Comparison of ENCODE assay signal across 17 cellular contexts in the genomic region with DNA sequence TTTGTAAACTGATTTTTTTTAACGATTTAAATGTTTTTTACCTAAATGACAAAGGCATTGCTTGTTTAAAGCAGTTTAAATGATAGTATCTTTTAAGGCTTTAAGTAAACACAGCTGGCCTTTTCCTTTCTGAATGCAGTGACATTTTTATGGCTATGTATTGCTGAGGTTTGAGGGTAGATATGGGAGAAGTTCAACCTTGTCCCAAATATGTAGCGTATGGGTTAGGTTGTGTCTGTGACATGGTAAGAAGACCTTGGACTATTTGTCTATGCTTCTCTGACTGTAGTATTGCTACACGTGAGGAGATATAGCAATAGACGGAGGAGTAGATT.
"Had no signal": no experiment of that assay in that cellular context is flagged by ENCODE, and none has a peak within 500 bp of the region (broad histone marks: within the 10 kb centered on the region; RNA-seq: fewer than 3 reads in every experiment).

No MANE protein-coding gene starts in this region.

- H3K9me3 Mint-ChIP-seq: activated naive CD4-positive, alpha-beta T cell treated with anti-CD3 and anti-CD28 coated beads for 36 hours; activated naive CD8-positive, alpha-beta T cell treated with anti-CD3 and anti-CD28 coated beads, Interleukin-2, amount 50 U/mL, for 24 hours; naive thymus-derived CD8-positive, alpha-beta T cell; T-helper 2 cell treated with Interferon-gamma antibody and Interleukin-4, amounts not matched to agents 5 μg/mL and 100 μg/mL, for 36 hours; type B pancreatic cell had no signal

- DNase-seq: activated CD4-positive, alpha-beta T cell treated with anti-CD3 and anti-CD28 coated beads, Interleukin-2, amount 50 U/mL, for 1 hour; activated naive CD4-positive, alpha-beta T cell treated with anti-CD3 and anti-CD28 coated beads for 36 hours; activated naive CD8-positive, alpha-beta T cell treated with anti-CD3 and anti-CD28 coated beads, Interleukin-2, amount 50 U/mL, for 24 hours; activated T-cell treated with anti-CD3 and anti-CD28 coated beads for 4 hours; dorsolateral prefrontal cortex; hippocampal formation; left lung; mammary epithelial cell; naive thymus-derived CD8-positive, alpha-beta T cell; nucleus accumbens; right cardiac atrium; stimulated activated naive CD8-positive, alpha-beta T cell treated with anti-CD3 and anti-CD28 coated beads, Interleukin-15, Interleukin-2, amounts not matched to agents 100 U/mL and 50 U/mL, for 24 hours; SW 1271 had no signal

- H3K27ac Mint-ChIP-seq: activated naive CD4-positive, alpha-beta T cell treated with anti-CD3 and anti-CD28 coated beads for 36 hours; activated naive CD8-positive, alpha-beta T cell treated with anti-CD3 and anti-CD28 coated beads, Interleukin-2, amount 50 U/mL, for 24 hours; naive thymus-derived CD8-positive, alpha-beta T cell; T-helper 2 cell treated with Interferon-gamma antibody and Interleukin-4, amounts not matched to agents 5 μg/mL and 100 μg/mL, for 36 hours; type B pancreatic cell had no signal

- ATAC-seq: activated CD4-positive, CD25-positive, alpha-beta regulatory T cell treated with anti-CD3 and anti-CD28 coated beads, Interleukin-2, amount 50 U/mL, for 24 hours; activated naive CD8-positive, alpha-beta T cell treated with anti-CD3 and anti-CD28 coated beads, Interleukin-2, amount 50 U/mL, for 24 hours; left lung; naive thymus-derived CD8-positive, alpha-beta T cell; stimulated activated naive CD8-positive, alpha-beta T cell treated with anti-CD3 and anti-CD28 coated beads, Interleukin-15, Interleukin-2, amounts not matched to agents 100 U/mL and 50 U/mL, for 24 hours had no signal

- H3K4me3 Mint-ChIP-seq: activated naive CD4-positive, alpha-beta T cell treated with anti-CD3 and anti-CD28 coated beads for 36 hours; activated naive CD8-positive, alpha-beta T cell treated with anti-CD3 and anti-CD28 coated beads, Interleukin-2, amount 50 U/mL, for 24 hours; naive thymus-derived CD8-positive, alpha-beta T cell; T-helper 2 cell treated with Interferon-gamma antibody and Interleukin-4, amounts not matched to agents 5 μg/mL and 100 μg/mL, for 36 hours; type B pancreatic cell had no signal

- H3K4me1 Mint-ChIP-seq: activated naive CD8-positive, alpha-beta T cell treated with anti-CD3 and anti-CD28 coated beads, Interleukin-2, amount 50 U/mL, for 24 hours had no signal

- H3K4me3 ChIP-seq: ascending aorta, dorsolateral prefrontal cortex, left lung had no signal

- H3K27me3 Mint-ChIP-seq: activated naive CD8-positive, alpha-beta T cell treated with anti-CD3 and anti-CD28 coated beads, Interleukin-2, amount 50 U/mL, for 24 hours; naive thymus-derived CD8-positive, alpha-beta T cell; type B pancreatic cell had no signal

- H3K27me3 ChIP-seq: ascending aorta, dorsolateral prefrontal cortex, left lung had no signal

- H3K4me1 ChIP-seq: ascending aorta, left lung had no signal

- H3K27ac ChIP-seq: ascending aorta, dorsolateral prefrontal cortex, left lung had no signal

- H3K9me3 ChIP-seq: ascending aorta, left lung had no signal
